ENCODE assay signal across 8 cellular contexts in genomic region chr10:110501142-110501937, GRCh38. TPM values are rescaled to one million over a fixed set of nuclear protein-coding genes. Genes with fewer than 3 reads are reported as not detected.
DNase-seq lines count a peak whose midpoint lies in the region; ATAC-seq and TF ChIP-seq lines count a peak whose summit lies in the region.

No MANE protein-coding gene starts in this region.

- no peak for TF ChIP-seq POLR2A in lower leg skin (IDR thresholded peaks at IDR 0.05)

- in situ Hi-C loops in GM13977 (cut with MboI; ENCODE audit: low pct_unique_long_range_greater_than_20kb, low sequenced_read_pairs, unreplicated experiment), result loop anchor here (5.0 to 10.0 kb wide), 2 partner anchors 84 to 147 kb away; no protein-coding TSS in a partner anchor

- peaks cover 93% of the 10 kb centered on the region for H3K79me2 ChIP-seq in ACC112 (ENCODE audit: control insufficient read depth, insufficient read depth, low read length, unreplicated experiment)

- H3K36me3 Mint-ChIP-seq in activated CD4-positive, alpha-beta T cell treated with anti-CD3 and anti-CD28 coated beads for 36 hours (ENCODE audit: low read depth), result peaks cover 75% of the 10 kb centered on the region

- no peaks in the 10 kb centered on the region for H3K27me3 Mint-ChIP-seq in activated CD4-positive, alpha-beta T cell treated with anti-CD3 and anti-CD28 coated beads for 36 hours

- peak overlapping the region; percentile 94 for H3K27ac Mint-ChIP-seq in activated CD4-positive, alpha-beta T cell treated with anti-CD3 and anti-CD28 coated beads for 36 hours

- no peak overlapping the region for H2AFZ ChIP-seq in ACC112 (ENCODE audit: low read length, unreplicated experiment)

- peak; percentile 65 for DNase-seq in GM13977 (ENCODE audit: low spot score)
- DNase-seq in LHCN-M2 (ENCODE audit: low read depth), result peak; percentile 97
- peak; percentile 80 for DNase-seq in activated CD4-positive, alpha-beta T cell treated with anti-CD3 and anti-CD28 coated beads for 36 hours
- peak; percentile 71 to 94 for DNase-seq in dermis microvascular lymphatic vessel endothelial cell (ENCODE audit: low read depth in 2 of 2)
- DNase-seq in lower leg skin (ENCODE audit: low spot score in 2 of 2), result peak; percentile 88 to 96
- peak; percentile 31 for DNase-seq in stimulated activated CD8-positive, alpha-beta memory T cell treated with anti-CD3 and anti-CD28 coated beads, Interleukin-12 subunit alpha, Interleukin-12 subunit beta, amount 100 ng/mL, for 4 hours (ENCODE audit: low read depth)

- no peaks in the 10 kb centered on the region for H3K9me3 Mint-ChIP-seq in activated CD4-positive, alpha-beta T cell treated with anti-CD3 and anti-CD28 coated beads for 36 hours (ENCODE audit: low read depth)

- H3K4me1 Mint-ChIP-seq in activated CD4-positive, alpha-beta T cell treated with anti-CD3 and anti-CD28 coated beads for 36 hours, result peaks cover 72% of the 10 kb centered on the region

- intact Hi-C loops in activated CD4-positive, alpha-beta T cell treated with anti-CD3 and anti-CD28 coated beads for 36 hours (cut with DNase I, micrococcal nuclease), result no loop called here
- intact Hi-C loops in lower leg skin (cut with DNase I; ENCODE audit: low total_unique reads), result no loop called here

- CTCF ChIA-PET in activated CD4-positive, alpha-beta T cell treated with anti-CD3 and anti-CD28 coated beads for 36 hours (lab: Charles Lee), result interaction anchor here (0.6 to 4.2 kb wide), 10 partner anchors 11 to 292 kb away, joined by 3 to 28 read pairs (median 3); no protein-coding TSS in a partner anchor

- peaks cover 41% of the 10 kb centered on the region; the same call in 1 of the 2 replicates for H3K36me3 ChIP-seq in ACC112 (ENCODE audit: insufficient read depth, low read length)

- peak overlapping the region; percentile 85 for H3K27ac ChIP-seq in ACC112 (ENCODE audit: low read depth, low read length)

- WGBS in lower leg skin, 2 donors, result 16 to 23% methylated on average over 9 of the region's 9 CpGs

- no peak for TF ChIP-seq CTCF in GM13977 (IDR thresholded peaks at IDR 0.05; ENCODE audit: extremely low read depth, insufficient read depth, missing control alignments)
- TF ChIP-seq CTCF in lower leg skin (IDR thresholded peaks at IDR 0.05), result no peak

- no peak for ATAC-seq in activated CD4-positive, alpha-beta T cell treated with anti-CD3 and anti-CD28 coated beads for 36 hours
- no peak for ATAC-seq in HG03469 (IDR thresholded peaks at IDR 0.05; ENCODE audit: unreplicated experiment)

- POLR2A ChIA-PET in activated CD4-positive, alpha-beta T cell treated with anti-CD3 and anti-CD28 coated beads for 36 hours (lab: Charles Lee), result interaction anchor here (0.7 to 4.3 kb wide), 5 partner anchors 28 to 280 kb away, joined by 3 to 23 read pairs (median 4); no protein-coding TSS in a partner anchor

- H3K4me1 ChIP-seq in ACC112 (ENCODE audit: control insufficient read depth, insufficient read depth, low read length, unreplicated experiment), result peaks cover 42% of the 10 kb centered on the region

- H3K4me3 ChIP-seq in ACC112 (ENCODE audit: low read depth, low read length), result peak overlapping the region; percentile 97
- H3K4me3 ChIP-seq in lower leg skin (ENCODE audit: low read depth, poor library complexity, severe bottlenecking), result no peak overlapping the region

- H3K27me3 ChIP-seq in ACC112 (ENCODE audit: insufficient read depth, low read length), result no peaks in the 10 kb centered on the region

- H3K4me3 Mint-ChIP-seq in activated CD4-positive, alpha-beta T cell treated with anti-CD3 and anti-CD28 coated beads for 36 hours, result peak overlapping the region; percentile 95

RNA-seq across cellular contexts. Expression of gene DUSP5, which starts 3.6 kb away (rescaled TPM):
- total RNA-seq in LHCN-M2 (2014; rRNA removed) (38.6 and 39.7 TPM in 2 replicates), dermis microvascular lymphatic vessel endothelial cell (34.1 and 41.1 TPM in 2 replicates), lower leg skin (10 to 100 TPM; 29.8 to 57.2 (median 32.9) TPM)
- polyA plus RNA-seq in LHCN-M2 (2012), result 16.7 TPM
- total RNA-seq in activated CD4-positive, alpha-beta T cell treated with anti-CD3 and anti-CD28 coated beads for 36 hours, result 10 to 100 TPM; 60.9 to 70.7 TPM

Comparison
In these comparisons a context has a peak if more than half of its experiments do, and no peak if none do; other contexts are left out.
1. DNase-seq: peak in every context shown above with its lines; median percentile 97 in LHCN-M2; 92 in lower leg skin; 82 in dermis microvascular lymphatic vessel endothelial cell; 80 in activated CD4-positive, alpha-beta T cell treated with anti-CD3 and anti-CD28 coated beads for 36 hours; 65 in GM13977; 31 in stimulated activated CD8-positive, alpha-beta memory T cell treated with anti-CD3 and anti-CD28 coated beads, Interleukin-12 subunit alpha, Interleukin-12 subunit beta, amount 100 ng/mL, for 4 hours.